ENCODE assay signal across 22 cellular contexts in the genomic region with DNA sequence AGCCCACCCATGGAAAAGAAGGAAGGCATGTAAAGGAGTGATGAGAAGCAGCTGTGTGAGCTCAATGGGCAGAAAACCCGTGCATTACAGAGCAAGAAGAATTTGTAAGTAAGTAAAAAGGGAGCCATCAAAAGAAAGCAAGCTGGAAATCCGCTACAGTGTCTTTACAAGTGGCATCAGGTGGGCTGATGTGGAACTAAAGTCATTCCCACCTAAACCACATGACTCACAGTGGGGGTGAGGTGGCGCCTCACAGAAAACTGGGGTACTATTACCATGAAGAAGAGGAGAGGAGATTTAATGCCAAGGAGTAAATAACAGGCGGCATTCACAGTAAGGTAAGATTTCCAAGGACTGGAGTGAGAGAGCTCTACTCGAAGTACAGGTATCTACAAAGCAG.
"Had no signal": no experiment of that assay in that cellular context is flagged by ENCODE, and none has a peak within 500 bp of the region (broad histone marks: within the 10 kb centered on the region; RNA-seq: fewer than 3 reads in every experiment).

No MANE protein-coding gene starts in this region.

- H3K9me3 Mint-ChIP-seq: naive thymus-derived CD4-positive, alpha-beta T cell; nephron had no signal

- H3K27ac Mint-ChIP-seq: naive thymus-derived CD4-positive, alpha-beta T cell; nephron had no signal

- ATAC-seq: left lung; naive thymus-derived CD4-positive, alpha-beta T cell; sciatic nerve had no signal

- H3K27ac ChIP-seq: left lung, thoracic aorta, tibial nerve had no signal

- H3K9me3 ChIP-seq: esophagus squamous epithelium, left lung, prostate gland, right atrium auricular region, thoracic aorta, tibial nerve, upper lobe of left lung had no signal

- H3K4me1 ChIP-seq: upper lobe of left lung had no signal

- H3K4me3 ChIP-seq: esophagus squamous epithelium, left lung, prostate gland, right atrium auricular region, smooth muscle cell, thoracic aorta, tibial nerve, upper lobe of left lung had no signal

- DNase-seq: effector CD8-positive, alpha-beta T cell; erythroblast; esophagus squamous epithelium; kidney; left lung; mesenchymal stem cell; midbrain; naive thymus-derived CD4-positive, alpha-beta T cell; nucleus accumbens; stimulated activated CD4-positive, alpha-beta T cell treated with anti-CD3 and anti-CD28 coated beads, Interleukin-12 subunit alpha, Interleukin-12 subunit beta, amount 100 ng/mL, for 4 hours; stimulated activated CD4-positive, alpha-beta T cell treated with anti-CD3 and anti-CD28 coated beads, Interleukin-1b, Interleukin-23, amount 100 ng/mL, for 48 hours; stimulated activated CD4-positive, alpha-beta T cell treated with anti-CD3 and anti-CD28 coated beads, Interleukin-4, amount 100 ng/mL, for 1 hour; stimulated activated CD8-positive, alpha-beta memory T cell treated with anti-CD3 and anti-CD28 coated beads, Interleukin-4, amount 100 ng/mL, for 48 hours; stimulated activated naive CD4-positive, alpha-beta T cell treated with Interleukin-2 at 50 U/mL for 16 hours; upper lobe of left lung had no signal

- H3K4me2 ChIP-seq: smooth muscle cell had no signal

- H3K4me3 Mint-ChIP-seq: naive thymus-derived CD4-positive, alpha-beta T cell; nephron had no signal

- H3K36me3 ChIP-seq: esophagus squamous epithelium, left lung, prostate gland, right atrium auricular region, thoracic aorta, tibial nerve, upper lobe of left lung had no signal

- H3K27me3 ChIP-seq: esophagus squamous epithelium, left lung, right atrium auricular region, tibial nerve, upper lobe of left lung had no signal
